In the genomic region with DNA sequence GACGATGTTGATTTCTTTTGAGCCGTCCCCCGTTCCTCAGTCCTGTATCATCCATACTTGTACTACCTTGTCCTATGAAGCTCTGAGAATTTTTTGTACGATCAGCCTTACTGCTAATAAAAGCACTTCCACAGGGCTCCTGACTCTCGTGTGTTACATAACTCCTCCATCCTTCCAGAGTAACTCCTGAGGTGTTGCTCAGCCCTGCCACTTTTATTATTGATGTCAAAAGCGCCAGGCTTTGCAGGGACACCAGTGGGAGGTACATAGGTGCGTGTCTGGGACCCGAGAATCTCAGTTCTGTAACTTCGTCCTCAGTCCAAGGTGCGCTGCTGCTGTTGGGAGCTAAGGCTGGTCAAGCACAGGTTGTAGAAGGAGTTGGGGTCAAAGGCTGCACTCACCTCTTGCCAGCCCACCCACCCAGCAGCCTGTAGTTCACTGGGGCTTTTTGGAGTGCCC, we compare ENCODE assay signal across 8 cellular contexts. TPM values are rescaled to one million over a fixed set of nuclear protein-coding genes. Genes with fewer than 3 reads are reported as not detected.
DNase-seq lines count a peak whose midpoint lies in the region; ATAC-seq and TF ChIP-seq lines count a peak whose summit lies in the region.

No MANE protein-coding gene starts in this region.

- ATAC-seq in Right ventricle myocardium inferior (no peak), lung (ENCODE audit: insufficient read depth, low FRiP score) (no peak), HG03159 (IDR thresholded peaks at IDR 0.05; ENCODE audit: unreplicated experiment) (no peak), GM18858 (IDR thresholded peaks at IDR 0.05; ENCODE audit: unreplicated experiment) (no peak)

- H3K9me3 ChIP-seq in right atrium auricular region, result no peaks in the 10 kb centered on the region
- no peaks in the 10 kb centered on the region for H3K9me3 ChIP-seq in lung (ENCODE audit: control insufficient read depth in 2 of 2, insufficient read depth in 1 of 2, low read length in 1 of 2)
- H3K9me3 ChIP-seq in uterus, result no peaks in the 10 kb centered on the region

- no peak for TF ChIP-seq POLR2A in uterus (IDR thresholded peaks at IDR 0.05)

- in situ Hi-C loops in astrocyte of the spinal cord (cut with HindIII; ENCODE audit: low sequenced_read_pairs), result no loop called here

- H3K4me3 ChIP-seq in right atrium auricular region (peak overlapping the region; percentile 59 to 66), astrocyte of the spinal cord (ENCODE audit: low read depth, low read length) (peak overlapping the region; percentile 48), lung (peak overlapping the region; percentile 73), uterus (peak overlapping the region; percentile 71 to 76)

- H3K36me3 ChIP-seq in right atrium auricular region (peaks cover 53% of the 10 kb centered on the region), lung (ENCODE audit: control insufficient read depth in 2 of 2, insufficient read depth in 2 of 2, low read length in 2 of 2) (peaks cover 15 to 47% of the 10 kb centered on the region in 2 donors), uterus (no peaks in the 10 kb centered on the region)

- H3K27ac ChIP-seq in right atrium auricular region, result peak overlapping the region; percentile 91 to 95
- peak overlapping the region; percentile 73 to 85 for H3K27ac ChIP-seq in lung (ENCODE audit: low read depth in 1 of 2, low read length in 1 of 2)
- H3K27ac ChIP-seq in uterus, result peak overlapping the region; percentile 89 to 92

- intact Hi-C loops in Right ventricle myocardium inferior (cut with DNase I), result loop anchor here (2.0 kb wide), 1 partner anchor 14 kb away; a partner anchor contains a TSS
- intact Hi-C loops in uterus (cut with DNase I; ENCODE audit: low total_unique reads), result no loop called here

- TF ChIP-seq CTCF in right atrium auricular region (IDR thresholded peaks at IDR 0.05) (no peak), astrocyte of the spinal cord (IDR thresholded peaks at IDR 0.05; ENCODE audit: low read depth, low read length) (no peak), lung (IDR thresholded peaks at IDR 0.05; ENCODE audit: control extremely low read depth, extremely low read depth) (no peak), uterus (IDR thresholded peaks at IDR 0.05) (no peak)

- H3K27me3 ChIP-seq in right atrium auricular region, result peaks cover 0 to 3% of the 10 kb centered on the region in 2 donors
- H3K27me3 ChIP-seq in lung (ENCODE audit: control insufficient read depth, insufficient read depth), result no peaks in the 10 kb centered on the region
- no peaks in the 10 kb centered on the region for H3K27me3 ChIP-seq in uterus

- DNase-seq in right atrium auricular region (ENCODE audit: low spot score) (no peak), Right ventricle myocardium inferior (ENCODE audit: missing footprints) (no peak), astrocyte of the spinal cord (ENCODE audit: low read depth, low spot score) (no peak), lung (ENCODE audit: low spot score) (no peak), uterus (no peak), GDM1 (lab: John Stamatoyannopoulos, UW) (no peak)

- H3K4me1 ChIP-seq in right atrium auricular region (peaks cover 0 to 38% of the 10 kb centered on the region in 2 donors), lung (ENCODE audit: control insufficient read depth in 2 of 2, insufficient read depth in 2 of 2, low read length in 2 of 2) (peaks cover 4 to 17% of the 10 kb centered on the region in 2 donors), uterus (peaks cover 0 to 13% of the 10 kb centered on the region in 2 donors)

- WGBS in lung, 2 donors, result 82 to 84% methylated on average over 10 of the region's 10 CpGs

RNA-seq across cellular contexts. Expression of a gene that starts 1.0 kb away (rescaled TPM):
- total RNA-seq in right atrium auricular region (1 to 10 TPM; 3.0 to 3.7 TPM), Right ventricle myocardium inferior (1.9 TPM), lung (1 to 10 TPM; 1.5 to 5.8 TPM), uterus (1 to 10 TPM in 3 of 4 donors, not detected in 1; 4.8 to 9.7 (median 5.0) TPM)
- polyA plus RNA-seq in lung, result 1 to 10 TPM; 5.2 to 6.2 TPM

RNA-seq across cellular contexts. Expression of a gene that starts 7.1 kb away (rescaled TPM):
- total RNA-seq in right atrium auricular region, result 10 to 100 TPM in 1 of 2 donors, 1 to 10 TPM in 1; 5.4 to 33.0 TPM
- total RNA-seq in Right ventricle myocardium inferior, result 0.73 TPM
- 1 to 10 TPM; 7.2 to 8.2 TPM for total RNA-seq in lung
- polyA plus RNA-seq in lung, result 1 to 10 TPM; 2.6 to 6.2 TPM
- total RNA-seq in uterus, result 10 to 100 TPM in 3 of 4 donors, 1 to 10 TPM in 1; 6.7 to 55.9 (median 14.5) TPM

RNA-seq across cellular contexts. Expression of a gene that starts 13.7 kb away (rescaled TPM):
- total RNA-seq in right atrium auricular region (10 to 100 TPM; 33.4 to 49.6 TPM), Right ventricle myocardium inferior (70.5 TPM), lung (100 to 1,000 TPM in 1 of 2 donors, 10 to 100 TPM in 1; 58.5 to 120 TPM), uterus (100 to 1,000 TPM in 1 of 4 donors, 10 to 100 TPM in 3; 17.1 to 185 (median 41.1) TPM)
- 10 to 100 TPM; 76.1 to 79.8 TPM for polyA plus RNA-seq in lung

RNA-seq across cellular contexts. Expression of a gene that starts 21.4 kb away (rescaled TPM):
- total RNA-seq in right atrium auricular region, result 10 to 100 TPM; 41.6 to 64.4 TPM
- 15.5 TPM for total RNA-seq in Right ventricle myocardium inferior
- total RNA-seq in lung, result 10 to 100 TPM; 43.5 to 81.8 TPM
- polyA plus RNA-seq in lung, result 10 to 100 TPM; 41.4 to 61.2 TPM
- 100 to 1,000 TPM in 1 of 4 donors, 10 to 100 TPM in 3; 26.2 to 105 (median 61.6) TPM for total RNA-seq in uterus

RNA-seq across cellular contexts. Expression of a gene that starts 36.0 kb away (rescaled TPM):
- 1 to 10 TPM; 5.0 to 9.0 TPM for total RNA-seq in right atrium auricular region
- total RNA-seq in Right ventricle myocardium inferior, result 10.2 TPM
- total RNA-seq in lung, result 10 to 100 TPM; 28.5 to 49.1 TPM
- polyA plus RNA-seq in lung, result 10 to 100 TPM; 29.2 to 52.6 TPM
- 10 to 100 TPM in 3 of 4 donors, 1 to 10 TPM in 1; 9.0 to 36.9 (median 25.9) TPM for total RNA-seq in uterus
